Comparison of ENCODE assay signal across 1 cellular context in the genomic region with DNA sequence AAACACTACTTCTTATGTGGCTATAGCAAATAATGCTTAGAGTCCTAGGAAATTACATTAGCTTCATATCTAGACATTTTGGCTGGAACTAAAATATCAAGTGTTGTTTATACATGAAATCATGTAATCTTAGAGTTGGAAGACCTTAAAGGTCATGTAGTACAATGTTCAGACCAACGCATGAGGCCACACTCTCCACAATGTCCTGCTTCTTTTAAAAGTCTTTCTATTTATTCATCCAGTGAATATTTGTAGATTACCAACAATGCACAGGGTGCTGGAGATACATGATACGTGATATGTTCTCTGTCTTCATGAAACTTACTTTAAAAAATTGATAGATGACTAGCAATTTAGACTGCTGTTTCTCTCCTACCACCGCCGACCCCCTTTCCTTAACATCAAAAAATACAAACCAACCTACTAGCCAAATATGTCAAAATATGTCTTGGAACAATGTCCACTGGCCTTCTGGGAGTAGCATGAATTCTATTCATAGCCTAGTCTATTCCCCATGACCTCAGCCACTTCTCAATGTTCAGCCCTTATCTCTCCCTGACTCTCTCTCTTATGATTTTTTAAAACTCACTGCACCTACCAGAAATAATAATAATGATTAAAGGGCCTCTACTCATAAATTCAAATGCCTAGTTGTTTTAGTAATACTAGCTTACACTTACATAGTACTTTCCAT.
TF ChIP-seq lines count a peak whose summit lies in the region.

No MANE protein-coding gene starts in this region.

TF ChIP-seq in IMR-90, 13 proteins besides CTCF, POLR2A, EP300 and RAD21:
- TF ChIP-seq BHLHE40 (IDR thresholded peaks at IDR 0.05; ENCODE audit: low read depth, low read length) (no peak), MAFK (IDR thresholded peaks at IDR 0.05; ENCODE audit: low read depth, low read length) (no peak), CHD1 (IDR thresholded peaks at IDR 0.05; ENCODE audit: low read depth, low read length) (no peak), CEBPB (IDR thresholded peaks at IDR 0.05; ENCODE audit: low read depth, low read length) (no peak), FOS (IDR thresholded peaks at IDR 0.05; ENCODE audit: low read depth, low read length) (no peak), RCOR1 (IDR thresholded peaks at IDR 0.05; ENCODE audit: insufficient replicate concordance, low read length) (no peak), NFE2L2 (IDR thresholded peaks at IDR 0.05; ENCODE audit: low read depth, low read length) (no peak), SMC3 (IDR thresholded peaks at IDR 0.05; ENCODE audit: low read depth, low read length) (no peak), MXI1 (IDR thresholded peaks at IDR 0.05; ENCODE audit: borderline replicate concordance, low read depth, low read length) (no peak), MAZ (IDR thresholded peaks at IDR 0.05; ENCODE audit: borderline replicate concordance, low read depth, low read length) (no peak), RFX5 (IDR thresholded peaks at IDR 0.05; ENCODE audit: low read depth, low read length) (no peak)
- TF ChIP-seq, protein P1, sequence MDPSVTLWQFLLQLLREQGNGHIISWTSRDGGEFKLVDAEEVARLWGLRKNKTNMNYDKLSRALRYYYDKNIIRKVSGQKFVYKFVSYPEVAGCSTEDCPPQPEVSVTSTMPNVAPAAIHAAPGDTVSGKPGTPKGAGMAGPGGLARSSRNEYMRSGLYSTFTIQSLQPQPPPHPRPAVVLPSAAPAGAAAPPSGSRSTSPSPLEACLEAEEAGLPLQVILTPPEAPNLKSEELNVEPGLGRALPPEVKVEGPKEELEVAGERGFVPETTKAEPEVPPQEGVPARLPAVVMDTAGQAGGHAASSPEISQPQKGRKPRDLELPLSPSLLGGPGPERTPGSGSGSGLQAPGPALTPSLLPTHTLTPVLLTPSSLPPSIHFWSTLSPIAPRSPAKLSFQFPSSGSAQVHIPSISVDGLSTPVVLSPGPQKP (IDR thresholded peaks at IDR 0.05; ENCODE audit: borderline replicate concordance, low read depth, low read length), result no peak
- TF ChIP-seq, protein P2, sequence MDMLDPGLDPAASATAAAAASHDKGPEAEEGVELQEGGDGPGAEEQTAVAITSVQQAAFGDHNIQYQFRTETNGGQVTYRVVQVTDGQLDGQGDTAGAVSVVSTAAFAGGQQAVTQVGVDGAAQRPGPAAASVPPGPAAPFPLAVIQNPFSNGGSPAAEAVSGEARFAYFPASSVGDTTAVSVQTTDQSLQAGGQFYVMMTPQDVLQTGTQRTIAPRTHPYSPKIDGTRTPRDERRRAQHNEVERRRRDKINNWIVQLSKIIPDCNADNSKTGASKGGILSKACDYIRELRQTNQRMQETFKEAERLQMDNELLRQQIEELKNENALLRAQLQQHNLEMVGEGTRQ (IDR thresholded peaks at IDR 0.05; ENCODE audit: low read depth, low read length), result no peak
